8 cellular contexts compared by ENCODE assay signal in genomic region chr2:176187306-176188217, GRCh38. TPM values are rescaled to one million over a fixed set of nuclear protein-coding genes. Genes with fewer than 3 reads are reported as not detected.
DNase-seq lines count a peak whose midpoint lies in the region; ATAC-seq and TF ChIP-seq lines count a peak whose summit lies in the region.

No MANE protein-coding gene starts in this region.

- peak; percentile 29 for ATAC-seq in stimulated activated effector memory CD8-positive, alpha-beta T cell treated with anti-CD3 and anti-CD28 coated beads, Interleukin-12 subunit alpha, Interleukin-12 subunit beta, amount 100 ng/mL, for 72 hours
- no peak for ATAC-seq in GM19467 (IDR thresholded peaks at IDR 0.05; ENCODE audit: unreplicated experiment)

- H3K9me3 ChIP-seq in iPS-18a (ENCODE audit: control insufficient read depth, low read depth, low read length) (no peaks in the 10 kb centered on the region), PC-9 (ENCODE audit: insufficient read depth, low read depth) (no peaks in the 10 kb centered on the region)

- H3K4me3 Mint-ChIP-seq in activated CD4-positive, alpha-beta memory T cell treated with anti-CD3 and anti-CD28 coated beads, Interleukin-2, amount 10 ng/mL, durations not matched to agents 7 days and 5 days, result peak overlapping the region; percentile 76
- H3K4me3 Mint-ChIP-seq in stimulated activated effector memory CD8-positive, alpha-beta T cell treated with anti-CD3 and anti-CD28 coated beads, Interleukin-12 subunit alpha, Interleukin-12 subunit beta, amount 100 ng/mL, for 72 hours, result peak overlapping the region; percentile 74

- no peak overlapping the region for H3K27ac ChIP-seq in iPS-18a (ENCODE audit: low read length)
- H3K27ac ChIP-seq in PC-9, result no peak overlapping the region

- peaks cover 22% of the 10 kb centered on the region for H3K4me1 ChIP-seq in iPS-18a (ENCODE audit: control insufficient read depth, low read depth, low read length)
- H3K4me1 ChIP-seq in PC-9 (replicated peaks; ENCODE audit: insufficient read depth), result no peaks in the 10 kb centered on the region

- H3K36me3 Mint-ChIP-seq in activated CD4-positive, alpha-beta memory T cell treated with anti-CD3 and anti-CD28 coated beads, Interleukin-2, amount 10 ng/mL, durations not matched to agents 7 days and 5 days (ENCODE audit: low read depth), result peaks cover 4% of the 10 kb centered on the region
- no peaks in the 10 kb centered on the region for H3K36me3 Mint-ChIP-seq in stimulated activated effector memory CD8-positive, alpha-beta T cell treated with anti-CD3 and anti-CD28 coated beads, Interleukin-12 subunit alpha, Interleukin-12 subunit beta, amount 100 ng/mL, for 72 hours

- POLR2A ChIA-PET in activated CD4-positive, alpha-beta memory T cell treated with anti-CD3 and anti-CD28 coated beads, Interleukin-2, amount 10 ng/mL, durations not matched to agents 7 days and 5 days (lab: Charles Lee), result no interaction called here
- POLR2A ChIA-PET in PC-9 (lab: Charles Lee; ENCODE audit: unreplicated experiment), result no interaction called here

- no peak for TF ChIP-seq CTCF in AG10803 (conservative IDR thresholded peaks at IDR 0.05; ENCODE audit: low read length)
- no peak for TF ChIP-seq CTCF in PC-9 (conservative IDR thresholded peaks at IDR 0.05)

- no peaks in the 10 kb centered on the region for H3K36me3 ChIP-seq in H7 (replicated peaks; ENCODE audit: control insufficient read depth, insufficient read depth, low read length)
- no peaks in the 10 kb centered on the region for H3K36me3 ChIP-seq in iPS-18a (ENCODE audit: control insufficient read depth, low read depth, low read length)
- H3K36me3 ChIP-seq in PC-9 (ENCODE audit: low read depth), result no peaks in the 10 kb centered on the region

- H3K27ac Mint-ChIP-seq in activated CD4-positive, alpha-beta memory T cell treated with anti-CD3 and anti-CD28 coated beads, Interleukin-2, amount 10 ng/mL, durations not matched to agents 7 days and 5 days, result no peak overlapping the region
- no peak overlapping the region for H3K27ac Mint-ChIP-seq in stimulated activated effector memory CD8-positive, alpha-beta T cell treated with anti-CD3 and anti-CD28 coated beads, Interleukin-12 subunit alpha, Interleukin-12 subunit beta, amount 100 ng/mL, for 72 hours

- H3K9me2 ChIP-seq in PC-9 (ENCODE audit: insufficient read depth), result no peaks in the 10 kb centered on the region

- no peak overlapping the region; the same call in 1 of the 2 replicates for H2AFZ ChIP-seq in PC-9

- no peaks in the 10 kb centered on the region for H4K20me1 ChIP-seq in PC-9 (ENCODE audit: insufficient read depth)

- no peak overlapping the region for H3K4me2 ChIP-seq in PC-9

- DNase-seq in AG10803 (ENCODE audit: low read depth), result no peak
- peak; percentile 61 for DNase-seq in H7
- DNase-seq in activated CD4-positive, alpha-beta memory T cell treated with anti-CD3 and anti-CD28 coated beads, Interleukin-2, amount 10 ng/mL, durations not matched to agents 7 days and 5 days, result no peak
- no peak for DNase-seq in stimulated activated effector memory CD8-positive, alpha-beta T cell treated with anti-CD3 and anti-CD28 coated beads, Interleukin-12 subunit alpha, Interleukin-12 subunit beta, amount 100 ng/mL, for 72 hours (ENCODE audit: low spot score in 2 of 2)
- DNase-seq in PC-9, result no peak
- DNase-seq in activated CD4-positive, alpha-beta T cell treated with anti-CD3 and anti-CD28 coated beads, Interleukin-2, amount 50 U/mL, for 48 hours, result no peak

- H3K27me3 Mint-ChIP-seq in activated CD4-positive, alpha-beta memory T cell treated with anti-CD3 and anti-CD28 coated beads, Interleukin-2, amount 10 ng/mL, durations not matched to agents 7 days and 5 days, result peaks cover 64% of the 10 kb centered on the region

- H3K9ac ChIP-seq in iPS-18a (ENCODE audit: low read length), result no peak overlapping the region

- no TSS peak for BruUV-seq in PC-9 (replicated peaks; lab: Mats Ljungman, UMichigan)

- no peaks in the 10 kb centered on the region for H3F3A ChIP-seq in PC-9 (ENCODE audit: insufficient read depth, low read depth)

- CTCF ChIA-PET in activated CD4-positive, alpha-beta memory T cell treated with anti-CD3 and anti-CD28 coated beads, Interleukin-2, amount 10 ng/mL, durations not matched to agents 7 days and 5 days (lab: Charles Lee), result interaction anchor here (0.8 to 2.2 kb wide), 4 partner anchors 48 to 267 kb away, joined by 3 to 7 read pairs (median 4); no protein-coding TSS in a partner anchor
- CTCF ChIA-PET in PC-9 (lab: Charles Lee), result no interaction called here

- H3K4me3 ChIP-seq in AG10803 (ENCODE audit: low read length), result peak overlapping the region; percentile 71
- peak overlapping the region; percentile 37 for H3K4me3 ChIP-seq in H7 (ENCODE audit: insufficient read depth, low read depth, low read length)
- peak overlapping the region; percentile 42 for H3K4me3 ChIP-seq in iPS-18a (ENCODE audit: low read length)
- H3K4me3 ChIP-seq in PC-9, result no peak overlapping the region

- no peaks in the 10 kb centered on the region for H3K79me2 ChIP-seq in PC-9 (ENCODE audit: low read depth)

- intact Hi-C loops in PC-9 (cut with micrococcal nuclease; ENCODE audit: unreplicated experiment), result no loop called here

- H3K27me3 ChIP-seq in H7 (ENCODE audit: control insufficient read depth, insufficient read depth, low read length) (peaks cover 89% of the 10 kb centered on the region), iPS-18a (ENCODE audit: control insufficient read depth, insufficient read depth, low read length) (peaks cover 100% of the 10 kb centered on the region), PC-9 (ENCODE audit: insufficient read depth, low read depth) (peaks cover 45% of the 10 kb centered on the region)

- H3K9me3 Mint-ChIP-seq in activated CD4-positive, alpha-beta memory T cell treated with anti-CD3 and anti-CD28 coated beads, Interleukin-2, amount 10 ng/mL, durations not matched to agents 7 days and 5 days, result no peaks in the 10 kb centered on the region
- peaks cover 2% of the 10 kb centered on the region for H3K9me3 Mint-ChIP-seq in stimulated activated effector memory CD8-positive, alpha-beta T cell treated with anti-CD3 and anti-CD28 coated beads, Interleukin-12 subunit alpha, Interleukin-12 subunit beta, amount 100 ng/mL, for 72 hours

- H3K4me1 Mint-ChIP-seq in activated CD4-positive, alpha-beta memory T cell treated with anti-CD3 and anti-CD28 coated beads, Interleukin-2, amount 10 ng/mL, durations not matched to agents 7 days and 5 days, result peaks cover 13% of the 10 kb centered on the region
- H3K4me1 Mint-ChIP-seq in stimulated activated effector memory CD8-positive, alpha-beta T cell treated with anti-CD3 and anti-CD28 coated beads, Interleukin-12 subunit alpha, Interleukin-12 subunit beta, amount 100 ng/mL, for 72 hours, result peaks cover 25% of the 10 kb centered on the region

RNA-seq across cellular contexts. Expression of gene HOXD1, which starts 0.9 kb away (rescaled TPM):
- not detected in 2 replicates for total RNA-seq in H7 (2014; rRNA removed; shearing (Covaris generic))
- not detected for total RNA-seq in activated CD4-positive, alpha-beta memory T cell treated with anti-CD3 and anti-CD28 coated beads, Interleukin-2, amount 10 ng/mL, durations not matched to agents 7 days and 5 days
- total RNA-seq in PC-9 (2021), result not detected in 2 replicates

RNA-seq across cellular contexts. Expression of gene HOXD3, which starts 30.5 kb away (rescaled TPM):
- total RNA-seq in H7 (2014; rRNA removed; shearing (Covaris generic)), result not detected in 2 replicates
- not detected for total RNA-seq in activated CD4-positive, alpha-beta memory T cell treated with anti-CD3 and anti-CD28 coated beads, Interleukin-2, amount 10 ng/mL, durations not matched to agents 7 days and 5 days
- not detected in 2 replicates for total RNA-seq in PC-9 (2021)

RNA-seq across cellular contexts. Expression of gene HOXD4, which starts 36.2 kb away (rescaled TPM):
- total RNA-seq in H7 (2014; rRNA removed; shearing (Covaris generic)), result not detected in 2 replicates
- total RNA-seq in activated CD4-positive, alpha-beta memory T cell treated with anti-CD3 and anti-CD28 coated beads, Interleukin-2, amount 10 ng/mL, durations not matched to agents 7 days and 5 days, result not detected
- not detected in 2 replicates for total RNA-seq in PC-9 (2021)

RNA-seq across cellular contexts. Expression of gene HOXD8, which starts 58.1 kb away (rescaled TPM):
- total RNA-seq in H7 (2014; rRNA removed; shearing (Covaris generic)), result not detected in 2 replicates
- total RNA-seq in activated CD4-positive, alpha-beta memory T cell treated with anti-CD3 and anti-CD28 coated beads, Interleukin-2, amount 10 ng/mL, durations not matched to agents 7 days and 5 days, result not detected
- 0.39 and 0.50 TPM in 2 replicates for total RNA-seq in PC-9 (2021)
